ENCODE assay signal across 10 cellular contexts in the genomic region with DNA sequence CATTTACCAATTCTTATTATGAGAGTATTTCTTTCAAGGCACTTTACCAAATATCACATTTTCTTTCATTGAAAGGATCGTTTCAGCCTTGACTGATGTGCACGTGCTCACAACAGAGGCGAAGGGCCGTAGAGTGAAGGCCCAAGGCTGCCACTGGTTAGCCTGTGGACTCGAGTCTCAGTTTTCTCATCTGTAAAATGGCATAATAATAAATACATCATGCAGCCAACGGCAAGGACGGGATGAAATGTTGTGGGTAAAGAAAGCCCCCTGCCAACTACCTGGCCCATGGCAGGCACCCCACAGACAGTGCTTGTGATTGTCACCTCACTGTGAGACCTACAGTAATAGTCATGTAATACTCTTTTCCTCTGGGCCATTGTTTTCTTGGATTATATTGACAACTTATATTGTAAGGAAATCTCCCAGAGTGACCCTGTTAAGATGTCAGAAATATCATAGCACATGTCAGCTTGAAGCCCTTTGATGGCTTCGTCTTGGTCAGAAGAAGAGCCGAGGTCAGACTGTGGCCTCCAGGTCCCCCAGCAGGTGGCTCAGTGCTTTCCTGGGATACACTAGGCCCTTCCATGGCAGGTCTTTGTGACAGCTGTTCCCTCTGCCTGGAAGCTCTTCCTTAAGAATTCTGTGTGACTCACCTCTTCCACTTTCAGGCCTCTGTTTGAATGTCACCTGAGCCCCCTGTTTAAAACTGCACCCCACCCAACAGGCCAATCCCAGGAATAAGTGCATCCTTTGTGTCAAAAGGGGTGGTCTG. TPM values are rescaled to one million over a fixed set of nuclear protein-coding genes. Genes with fewer than 3 reads are reported as not detected.
DNase-seq lines count a peak whose midpoint lies in the region; ATAC-seq and TF ChIP-seq lines count a peak whose summit lies in the region.
"Had no signal": no experiment of that assay in that cellular context is flagged by ENCODE, and none has a peak within 500 bp of the region (broad histone marks: within the 10 kb centered on the region; RNA-seq: fewer than 3 reads in every experiment).

No MANE protein-coding gene starts in this region.

- peak; percentile 74 for DNase-seq in DMS 273 (lab: John Stamatoyannopoulos, UW; ENCODE audit: unreplicated experiment)
- no peak for DNase-seq in LNCaP clone FGC (ENCODE audit: low read depth)
- peak; percentile 59 to 71 (median 60) for DNase-seq in body of pancreas
- peak in 1 of 3 donors; percentile 27 for DNase-seq in mucosa of descending colon
- no peak for DNase-seq in NCI-H774 (lab: John Stamatoyannopoulos, UW)
- DNase-seq in activated effector memory CD4-positive, alpha-beta T cell treated with anti-CD3 and anti-CD28 coated beads, Interleukin-2, amount 50 U/mL, for 16 hours: no peak
- DNase-seq in GM19240 (ENCODE audit: insufficient read length, low spot score): no peak
- DNase-seq: activated CD4-positive, alpha-beta memory T cell treated with anti-CD3 and anti-CD28 coated beads, Interleukin-2, amount 10 ng/mL, durations not matched to agents 7 days and 5 days; NCI-H748 treated with DMSO at 0.1 percent for 48 hours had no signal

- H3K4me3 ChIP-seq in LNCaP clone FGC (ENCODE audit: low read depth, low read length) (no peak overlapping the region), body of pancreas (no peak overlapping the region), mucosa of descending colon (no peak overlapping the region)

- 75 to 78% methylated on average over 9 of the region's 9 CpGs for WGBS in body of pancreas, 2 donors

- ATAC-seq in body of pancreas: peak; percentile 80
- ATAC-seq in mucosa of descending colon: peak; percentile 42
- no peak for ATAC-seq in GM21528 (IDR thresholded peaks at IDR 0.05; ENCODE audit: low FRiP score, unreplicated experiment)

- no peaks in the 10 kb centered on the region for H3K27me3 ChIP-seq in body of pancreas

- intact Hi-C loops in body of pancreas (cut with DNase I) (loop anchor here (5.0 to 10.0 kb wide), 2 partner anchors 49 to 138 kb away; no protein-coding TSS in a partner anchor), mucosa of descending colon (cut with DNase I, micrococcal nuclease) (loop anchor here in 1 of 2 donors (5.0 kb wide), 1 partner anchor 143 kb away; no protein-coding TSS in a partner anchor)

- peak; percentile 13; the same call in 1 of the 2 replicates for TF ChIP-seq CTCF in LNCaP clone FGC (IDR thresholded peaks at IDR 0.05; ENCODE audit: control insufficient read depth, extremely low read depth, insufficient read depth)
- peak in 6 of 7 experiments; percentile 26 to 68 (median 58) for TF ChIP-seq CTCF in body of pancreas (IDR thresholded peaks at IDR 0.05)
- no peak for TF ChIP-seq CTCF in mucosa of descending colon (IDR thresholded peaks at IDR 0.05)

- no peaks in the 10 kb centered on the region for H3K36me3 ChIP-seq in body of pancreas (replicated peaks in 1 of 2; ENCODE audit: insufficient read depth in 1 of 2, low read depth in 2 of 2)
- H3K36me3 ChIP-seq in mucosa of descending colon (ENCODE audit: low read depth): no peaks in the 10 kb centered on the region

- H3K27ac ChIP-seq in body of pancreas: no peak overlapping the region

- no peaks in the 10 kb centered on the region for H3K9me3 ChIP-seq in body of pancreas
- no peaks in the 10 kb centered on the region for H3K9me3 ChIP-seq in mucosa of descending colon

- no peak for TF ChIP-seq POLR2A in body of pancreas (IDR thresholded peaks at IDR 0.05)

- no peaks in the 10 kb centered on the region for H3K4me1 ChIP-seq in body of pancreas
- H3K4me1 ChIP-seq in mucosa of descending colon (ENCODE audit: low read depth): peaks cover 13% of the 10 kb centered on the region

RNA-seq across cellular contexts. Expression of gene FAM50B, which starts 36.3 kb away (rescaled TPM):
- 10 to 100 TPM in 1 of 2 donors, 1 to 10 TPM in 1; 9.9 to 15.6 TPM for total RNA-seq in body of pancreas
- 10 to 100 TPM in 1 of 3 donors, 1 to 10 TPM in 2; 3.2 to 14.2 (median 3.3) TPM for total RNA-seq in mucosa of descending colon

Comparison
In these comparisons a context has a peak if more than half of its experiments do, and no peak if none do; other contexts are left out.
1. DNase-seq: peak in DMS 273 (single experiment) and body of pancreas (4 of 4); none in LNCaP clone FGC (single experiment), NCI-H774 (single experiment), activated effector memory CD4-positive, alpha-beta T cell treated with anti-CD3 and anti-CD28 coated beads, Interleukin-2, amount 50 U/mL, for 16 hours (single experiment) and GM19240 (single experiment).